Comparison of ENCODE assay signal across 16 cellular contexts in the genomic region with DNA sequence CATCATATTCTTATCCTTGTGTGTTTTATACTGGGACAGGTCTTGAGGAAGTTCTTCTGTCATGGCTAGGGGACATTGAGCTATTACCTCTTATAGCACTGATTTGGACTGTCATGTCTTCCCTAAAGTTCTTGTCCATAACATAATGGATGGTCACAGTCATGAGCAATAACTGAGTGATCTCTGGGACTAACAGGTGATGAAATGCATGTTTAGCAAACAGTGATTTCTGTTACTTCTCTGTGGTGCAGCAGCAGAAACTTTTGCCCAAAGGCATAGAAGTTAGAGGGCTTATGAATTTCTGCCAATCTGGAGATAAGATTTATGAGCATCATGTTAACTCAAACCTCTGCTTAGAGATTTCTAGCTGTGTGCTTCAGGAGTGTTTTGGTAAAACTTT.
"Had no signal": no experiment of that assay in that cellular context is flagged by ENCODE, and none has a peak within 500 bp of the region (broad histone marks: within the 10 kb centered on the region; RNA-seq: fewer than 3 reads in every experiment).

No MANE protein-coding gene starts in this region.

- ATAC-seq: activated CD4-positive, alpha-beta T cell treated with anti-CD3 and anti-CD28 coated beads for 36 hours; activated CD8-positive, alpha-beta T cell treated with anti-CD3 and anti-CD28 coated beads for 36 hours; activated naive CD8-positive, alpha-beta T cell treated with anti-CD3 and anti-CD28 coated beads, Interleukin-2, amount 50 U/mL, for 24 hours; activated T-cell treated with anti-CD3 and anti-CD28 coated beads, Interleukin-2, amount 50 U/mL, for 72 hours; left colon; mucosa of descending colon; naive thymus-derived CD8-positive, alpha-beta T cell; T-cell had no signal

- H3K36me3 ChIP-seq: cardiac muscle cell, esophagus muscularis mucosa, tibial nerve had no signal

- H3K4me3 ChIP-seq: cardiac muscle cell, esophagus muscularis mucosa, mucosa of descending colon, tibial nerve had no signal

- H3K9me3 Mint-ChIP-seq: activated CD8-positive, alpha-beta T cell treated with anti-CD3 and anti-CD28 coated beads for 36 hours; activated naive CD8-positive, alpha-beta T cell treated with anti-CD3 and anti-CD28 coated beads, Interleukin-2, amount 50 U/mL, for 24 hours; activated T-cell treated with anti-CD3 and anti-CD28 coated beads, Interleukin-2, amount 50 U/mL, for 72 hours; naive thymus-derived CD8-positive, alpha-beta T cell; T-cell had no signal

- H3K9me3 ChIP-seq: esophagus muscularis mucosa, mucosa of descending colon, tibial nerve had no signal

- H3K27me3 ChIP-seq: cardiac muscle cell, esophagus muscularis mucosa, tibial nerve had no signal

- H3K4me3 Mint-ChIP-seq: activated CD4-positive, alpha-beta T cell treated with anti-CD3 and anti-CD28 coated beads for 36 hours; activated CD8-positive, alpha-beta T cell treated with anti-CD3 and anti-CD28 coated beads for 36 hours; activated naive CD8-positive, alpha-beta T cell treated with anti-CD3 and anti-CD28 coated beads, Interleukin-2, amount 50 U/mL, for 24 hours; activated T-cell treated with anti-CD3 and anti-CD28 coated beads, Interleukin-2, amount 50 U/mL, for 72 hours had no signal

- H3K27ac Mint-ChIP-seq: activated CD4-positive, alpha-beta T cell treated with anti-CD3 and anti-CD28 coated beads for 36 hours; activated CD8-positive, alpha-beta T cell treated with anti-CD3 and anti-CD28 coated beads for 36 hours; activated naive CD8-positive, alpha-beta T cell treated with anti-CD3 and anti-CD28 coated beads, Interleukin-2, amount 50 U/mL, for 24 hours; activated T-cell treated with anti-CD3 and anti-CD28 coated beads, Interleukin-2, amount 50 U/mL, for 72 hours had no signal

- DNase-seq: activated CD4-positive, alpha-beta T cell treated with anti-CD3 and anti-CD28 coated beads for 36 hours; activated CD8-positive, alpha-beta memory T cell treated with anti-CD3 and anti-CD28 coated beads, Interleukin-2, amount 50 U/mL, for 4 hours; activated CD8-positive, alpha-beta T cell treated with anti-CD3 and anti-CD28 coated beads for 36 hours; activated naive CD8-positive, alpha-beta T cell treated with anti-CD3 and anti-CD28 coated beads, Interleukin-2, amount 50 U/mL, for 24 hours; activated T-cell treated with anti-CD3 and anti-CD28 coated beads, Interleukin-2, amount 50 U/mL, for 72 hours; foreskin fibroblast; glutamatergic neuron; left colon; mammary epithelial cell; mucosa of descending colon; naive thymus-derived CD8-positive, alpha-beta T cell; T-cell; WERI-Rb-1 had no signal

- H3K27ac ChIP-seq: cardiac muscle cell, esophagus muscularis mucosa, WERI-Rb-1 had no signal

- H3K27me3 Mint-ChIP-seq: activated CD4-positive, alpha-beta T cell treated with anti-CD3 and anti-CD28 coated beads for 36 hours; activated CD8-positive, alpha-beta T cell treated with anti-CD3 and anti-CD28 coated beads for 36 hours; activated naive CD8-positive, alpha-beta T cell treated with anti-CD3 and anti-CD28 coated beads, Interleukin-2, amount 50 U/mL, for 24 hours; naive thymus-derived CD8-positive, alpha-beta T cell; T-cell had no signal
